1 cellular context compared by ENCODE assay signal in genomic region chr11:65027213-65028067, GRCh38.
A peak's percentile ranks its signal among the peaks of the same experiment; 100 is the strongest.
TF ChIP-seq lines count a peak whose summit lies in the region.

TSS of gene SNX15 (plus strand) at chr11:65027439. CDS start at chr11:65027538, 99 bp downstream.

TF ChIP-seq in K562, 482 proteins besides CTCF, POLR2A, EP300 and RAD21 (continued from another document and continues in another):
- TF ChIP-seq, protein P1, sequence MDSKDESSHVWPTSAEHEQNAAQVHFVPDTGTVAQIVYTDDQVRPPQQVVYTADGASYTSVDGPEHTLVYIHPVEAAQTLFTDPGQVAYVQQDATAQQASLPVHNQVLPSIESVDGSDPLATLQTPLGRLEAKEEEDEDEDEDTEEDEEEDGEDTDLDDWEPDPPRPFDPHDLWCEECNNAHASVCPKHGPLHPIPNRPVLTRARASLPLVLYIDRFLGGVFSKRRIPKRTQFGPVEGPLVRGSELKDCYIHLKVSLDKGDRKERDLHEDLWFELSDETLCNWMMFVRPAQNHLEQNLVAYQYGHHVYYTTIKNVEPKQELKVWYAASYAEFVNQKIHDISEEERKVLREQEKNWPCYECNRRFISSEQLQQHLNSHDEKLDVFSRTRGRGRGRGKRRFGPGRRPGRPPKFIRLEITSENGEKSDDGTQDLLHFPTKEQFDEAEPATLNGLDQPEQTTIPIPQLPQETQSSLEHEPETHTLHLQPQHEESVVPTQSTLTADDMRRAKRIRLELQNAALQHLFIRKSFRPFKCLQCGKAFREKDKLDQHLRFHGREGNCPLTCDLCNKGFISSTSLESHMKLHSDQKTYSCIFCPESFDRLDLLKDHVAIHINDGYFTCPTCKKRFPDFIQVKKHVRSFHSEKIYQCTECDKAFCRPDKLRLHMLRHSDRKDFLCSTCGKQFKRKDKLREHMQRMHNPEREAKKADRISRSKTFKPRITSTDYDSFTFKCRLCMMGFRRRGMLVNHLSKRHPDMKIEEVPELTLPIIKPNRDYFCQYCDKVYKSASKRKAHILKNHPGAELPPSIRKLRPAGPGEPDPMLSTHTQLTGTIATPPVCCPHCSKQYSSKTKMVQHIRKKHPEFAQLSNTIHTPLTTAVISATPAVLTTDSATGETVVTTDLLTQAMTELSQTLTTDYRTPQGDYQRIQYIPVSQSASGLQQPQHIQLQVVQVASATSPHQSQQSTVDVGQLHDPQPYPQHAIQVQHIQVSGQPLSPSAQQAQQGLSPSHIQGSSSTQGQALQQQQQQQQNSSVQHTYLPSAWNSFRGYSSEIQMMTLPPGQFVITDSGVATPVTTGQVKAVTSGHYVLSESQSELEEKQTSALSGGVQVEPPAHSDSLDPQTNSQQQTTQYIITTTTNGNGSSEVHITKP (IDR thresholded peaks at IDR 0.05; ENCODE audit: partially characterized antibody), result peak; percentile 68
- TF ChIP-seq NR2C2 (CRISPR knock-in tag; IDR thresholded peaks at IDR 0.05), result peak; percentile 56; the same call in 1 of the 2 replicates
- TF ChIP-seq NR2C2 (tag; IDR thresholded peaks at IDR 0.05), result peak; percentile 58; the same call in 1 of the 2 replicates
- no peak for TF ChIP-seq ZZZ3 (IDR thresholded peaks at IDR 0.05)
- no peak for TF ChIP-seq NONO (IDR thresholded peaks at IDR 0.05; ENCODE audit: low read depth in 2 of 2, low read length in 1 of 2)
- peak; percentile 18; the same call in 1 of the 2 replicates for TF ChIP-seq FOSL1 (tag; conservative IDR thresholded peaks at IDR 0.05)
- TF ChIP-seq OTX1 (CRISPR knock-in tag; IDR thresholded peaks at IDR 0.05), result no peak
- no peak for TF ChIP-seq MIER1 (IDR thresholded peaks at IDR 0.05; ENCODE audit: low read depth)
- no peak for TF ChIP-seq FUS (optimal IDR thresholded peaks at IDR 0.05; ENCODE audit: low read depth, low read length)
- no peak for TF ChIP-seq THRAP3 (IDR thresholded peaks at IDR 0.05; ENCODE audit: borderline replicate concordance)
- TF ChIP-seq CHD1 (IDR thresholded peaks at IDR 0.05; ENCODE audit: low read length), result no peak
- peak in 1 of 2 experiments; percentile 79; a peak in 1 of 3 replicates for TF ChIP-seq CBX3 (IDR thresholded peaks at IDR 0.05; ENCODE audit: borderline replicate concordance in 1 of 2, low read length in 2 of 2)
- no peak for TF ChIP-seq CBX2 (IDR thresholded peaks at IDR 0.05; ENCODE audit: insufficient read depth, low read length, poor library complexity, severe bottlenecking)
- no peak for TF ChIP-seq ZNF197 (CRISPR knock-in tag; IDR thresholded peaks at IDR 0.05; ENCODE audit: low read depth)
- peak; percentile 67 for TF ChIP-seq NBN (IDR thresholded peaks at IDR 0.05; ENCODE audit: low read depth)
- TF ChIP-seq GABPA (tag; conservative IDR thresholded peaks at IDR 0.05; ENCODE audit: low read depth), result peak; percentile 58
- TF ChIP-seq L3MBTL2 (IDR thresholded peaks at IDR 0.05), result peak; percentile 97
- TF ChIP-seq MAZ (CRISPR knock-in tag; conservative IDR thresholded peaks at IDR 0.05 in 1 of 2, IDR thresholded peaks at IDR 0.05 in 1 of 2), result peak; percentile 97 to 99
- no peak for TF ChIP-seq PHF21A (IDR thresholded peaks at IDR 0.05; ENCODE audit: borderline replicate concordance, low read depth)
- no peak for TF ChIP-seq NFIX (CRISPR knock-in tag; IDR thresholded peaks at IDR 0.05; ENCODE audit: low read depth)
- peak; percentile 38 for TF ChIP-seq MEIS2 (IDR thresholded peaks at IDR 0.05; ENCODE audit: partially characterized antibody)
- peak in 1 of 2 experiments; percentile 81; a peak in 1 of 4 replicates for TF ChIP-seq ETV6 (IDR thresholded peaks at IDR 0.05; ENCODE audit: borderline replicate concordance in 1 of 2, low read depth in 2 of 2, low read length in 1 of 2)
- no peak for TF ChIP-seq ETV6 (CRISPR knock-in tag; IDR thresholded peaks at IDR 0.05; ENCODE audit: borderline replicate concordance)
- 0 out of 2 replicates have a peak, but pooled peaks have one; percentile 67 for TF ChIP-seq TARDBP (IDR thresholded peaks at IDR 0.05)
- TF ChIP-seq ATF4 (CRISPR knock-in tag; IDR thresholded peaks at IDR 0.05), result no peak
- TF ChIP-seq NCOA6 (IDR thresholded peaks at IDR 0.05), result no peak
- TF ChIP-seq ZNF785 (CRISPR knock-in tag; IDR thresholded peaks at IDR 0.05), result no peak
- no peak for TF ChIP-seq TAF7 (tag; IDR thresholded peaks at IDR 0.05)
- TF ChIP-seq XRCC5 (IDR thresholded peaks at IDR 0.05; ENCODE audit: low read depth, low read length), result peak; percentile 85
- peak in 1 of 2 experiments; percentile 46; a peak in 1 of 4 replicates for TF ChIP-seq HDAC1 (IDR thresholded peaks at IDR 0.05)
- peak; percentile 32; the same call in 1 of the 2 replicates for TF ChIP-seq TEAD4 (IDR thresholded peaks at IDR 0.05; ENCODE audit: low read length)
- 0 out of 2 replicates have a peak, but pooled peaks have one; percentile 61 for TF ChIP-seq TEAD4 (CRISPR knock-in tag; IDR thresholded peaks at IDR 0.05; ENCODE audit: borderline replicate concordance)
- TF ChIP-seq CHD2 (IDR thresholded peaks at IDR 0.05; ENCODE audit: low read depth, low read length), result peak; percentile 40; the same call in 1 of the 2 replicates
- TF ChIP-seq ZNF445 (CRISPR knock-in tag; IDR thresholded peaks at IDR 0.05; ENCODE audit: low read depth), result no peak
- TF ChIP-seq RCOR1 (IDR thresholded peaks at IDR 0.05; ENCODE audit: borderline replicate concordance in 1 of 2, low read depth in 2 of 2, low read length in 2 of 2), result peak; percentile 9 to 22; a peak in 2 of 4 replicates
- TF ChIP-seq POLR2G (IDR thresholded peaks at IDR 0.05; ENCODE audit: low read depth, low read length), result peak; percentile 93
- TF ChIP-seq E2F1 (CRISPR knock-in tag; IDR thresholded peaks at IDR 0.05), result peak; percentile 38
- peak in 1 of 2 experiments; percentile 86; a peak in 2 of 4 replicates for TF ChIP-seq TEAD1 (CRISPR knock-in tag; IDR thresholded peaks at IDR 0.05)
- TF ChIP-seq JUND (IDR thresholded peaks at IDR 0.05; ENCODE audit: borderline replicate concordance, low read depth, low read length), result peak; percentile 70
- peak; percentile 45; the same call in 2 of the 3 replicates for TF ChIP-seq JUND (tag; IDR thresholded peaks at IDR 0.05; ENCODE audit: borderline replicate concordance, low read depth, low read length)
- no peak for TF ChIP-seq NFE2L1 (tag; IDR thresholded peaks at IDR 0.05; ENCODE audit: borderline replicate concordance, low read depth)
- peak; percentile 86 for TF ChIP-seq CTCFL (IDR thresholded peaks at IDR 0.05; ENCODE audit: borderline replicate concordance, insufficient read depth, low read depth, low read length, poor library complexity, severe bottlenecking)
- TF ChIP-seq ZNF395 (CRISPR knock-in tag; IDR thresholded peaks at IDR 0.05), result peak; percentile 65; the same call in 1 of the 2 replicates
- TF ChIP-seq NKRF (IDR thresholded peaks at IDR 0.05; ENCODE audit: borderline replicate concordance), result peak; percentile 91
- no peak for TF ChIP-seq ZNF12 (CRISPR knock-in tag; IDR thresholded peaks at IDR 0.05)
- TF ChIP-seq, protein P2, sequence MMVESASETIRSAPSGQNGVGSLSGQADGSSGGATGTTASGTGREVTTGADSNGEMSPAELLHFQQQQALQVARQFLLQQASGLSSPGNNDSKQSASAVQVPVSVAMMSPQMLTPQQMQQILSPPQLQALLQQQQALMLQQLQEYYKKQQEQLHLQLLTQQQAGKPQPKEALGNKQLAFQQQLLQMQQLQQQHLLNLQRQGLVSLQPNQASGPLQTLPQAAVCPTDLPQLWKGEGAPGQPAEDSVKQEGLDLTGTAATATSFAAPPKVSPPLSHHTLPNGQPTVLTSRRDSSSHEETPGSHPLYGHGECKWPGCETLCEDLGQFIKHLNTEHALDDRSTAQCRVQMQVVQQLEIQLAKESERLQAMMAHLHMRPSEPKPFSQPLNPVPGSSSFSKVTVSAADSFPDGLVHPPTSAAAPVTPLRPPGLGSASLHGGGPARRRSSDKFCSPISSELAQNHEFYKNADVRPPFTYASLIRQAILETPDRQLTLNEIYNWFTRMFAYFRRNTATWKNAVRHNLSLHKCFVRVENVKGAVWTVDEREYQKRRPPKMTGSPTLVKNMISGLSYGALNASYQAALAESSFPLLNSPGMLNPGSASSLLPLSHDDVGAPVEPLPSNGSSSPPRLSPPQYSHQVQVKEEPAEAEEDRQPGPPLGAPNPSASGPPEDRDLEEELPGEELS (CRISPR knock-in tag; IDR thresholded peaks at IDR 0.05; ENCODE audit: borderline replicate concordance), result peak; percentile 59; the same call in 1 of the 2 replicates
- no peak for TF ChIP-seq ZNF224 (CRISPR knock-in tag; IDR thresholded peaks at IDR 0.05)
- TF ChIP-seq, protein P3, sequence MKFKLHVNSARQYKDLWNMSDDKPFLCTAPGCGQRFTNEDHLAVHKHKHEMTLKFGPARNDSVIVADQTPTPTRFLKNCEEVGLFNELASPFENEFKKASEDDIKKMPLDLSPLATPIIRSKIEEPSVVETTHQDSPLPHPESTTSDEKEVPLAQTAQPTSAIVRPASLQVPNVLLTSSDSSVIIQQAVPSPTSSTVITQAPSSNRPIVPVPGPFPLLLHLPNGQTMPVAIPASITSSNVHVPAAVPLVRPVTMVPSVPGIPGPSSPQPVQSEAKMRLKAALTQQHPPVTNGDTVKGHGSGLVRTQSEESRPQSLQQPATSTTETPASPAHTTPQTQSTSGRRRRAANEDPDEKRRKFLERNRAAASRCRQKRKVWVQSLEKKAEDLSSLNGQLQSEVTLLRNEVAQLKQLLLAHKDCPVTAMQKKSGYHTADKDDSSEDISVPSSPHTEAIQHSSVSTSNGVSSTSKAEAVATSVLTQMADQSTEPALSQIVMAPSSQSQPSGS (CRISPR knock-in tag; IDR thresholded peaks at IDR 0.05), result no peak
- TF ChIP-seq ZC3H11A (IDR thresholded peaks at IDR 0.05; ENCODE audit: low read depth, low read length), result no peak
- TF ChIP-seq RBM17 (IDR thresholded peaks at IDR 0.05; ENCODE audit: borderline replicate concordance, low read depth, low read length), result no peak
- peak; percentile 99 for TF ChIP-seq MAX (CRISPR knock-in tag; IDR thresholded peaks at IDR 0.05)
- no peak; the same call in 1 of the 2 replicates for TF ChIP-seq CREB1 (IDR thresholded peaks at IDR 0.05)
- peak; percentile 53; the same call in 1 of the 2 replicates for TF ChIP-seq CREB1 (CRISPR knock-in tag; IDR thresholded peaks at IDR 0.05)
- TF ChIP-seq ZNF408 (CRISPR knock-in tag; IDR thresholded peaks at IDR 0.05; ENCODE audit: low read depth), result no peak
